Comparison of ENCODE assay signal across 1 cellular context in genomic region chr6:6918216-6918983, GRCh38.
A peak's percentile ranks its signal among the peaks of the same experiment; 100 is the strongest.
TF ChIP-seq lines count a peak whose summit lies in the region.

No MANE protein-coding gene starts in this region.

TF ChIP-seq in GM12878, 131 proteins besides CTCF, POLR2A, EP300 and RAD21 (continued from another document and continues in another):
- no peak; the same call in 1 of the 2 replicates for TF ChIP-seq ZNF687 (IDR thresholded peaks at IDR 0.05)
- peak; percentile 100 for TF ChIP-seq IKZF2 (IDR thresholded peaks at IDR 0.05)
- TF ChIP-seq IRF5 (IDR thresholded peaks at IDR 0.05; ENCODE audit: borderline replicate concordance), result no peak
- TF ChIP-seq MXI1 (IDR thresholded peaks at IDR 0.05; ENCODE audit: low read depth, low read length), result peak; percentile 69; the same call in 1 of the 2 replicates
- TF ChIP-seq, protein P1, sequence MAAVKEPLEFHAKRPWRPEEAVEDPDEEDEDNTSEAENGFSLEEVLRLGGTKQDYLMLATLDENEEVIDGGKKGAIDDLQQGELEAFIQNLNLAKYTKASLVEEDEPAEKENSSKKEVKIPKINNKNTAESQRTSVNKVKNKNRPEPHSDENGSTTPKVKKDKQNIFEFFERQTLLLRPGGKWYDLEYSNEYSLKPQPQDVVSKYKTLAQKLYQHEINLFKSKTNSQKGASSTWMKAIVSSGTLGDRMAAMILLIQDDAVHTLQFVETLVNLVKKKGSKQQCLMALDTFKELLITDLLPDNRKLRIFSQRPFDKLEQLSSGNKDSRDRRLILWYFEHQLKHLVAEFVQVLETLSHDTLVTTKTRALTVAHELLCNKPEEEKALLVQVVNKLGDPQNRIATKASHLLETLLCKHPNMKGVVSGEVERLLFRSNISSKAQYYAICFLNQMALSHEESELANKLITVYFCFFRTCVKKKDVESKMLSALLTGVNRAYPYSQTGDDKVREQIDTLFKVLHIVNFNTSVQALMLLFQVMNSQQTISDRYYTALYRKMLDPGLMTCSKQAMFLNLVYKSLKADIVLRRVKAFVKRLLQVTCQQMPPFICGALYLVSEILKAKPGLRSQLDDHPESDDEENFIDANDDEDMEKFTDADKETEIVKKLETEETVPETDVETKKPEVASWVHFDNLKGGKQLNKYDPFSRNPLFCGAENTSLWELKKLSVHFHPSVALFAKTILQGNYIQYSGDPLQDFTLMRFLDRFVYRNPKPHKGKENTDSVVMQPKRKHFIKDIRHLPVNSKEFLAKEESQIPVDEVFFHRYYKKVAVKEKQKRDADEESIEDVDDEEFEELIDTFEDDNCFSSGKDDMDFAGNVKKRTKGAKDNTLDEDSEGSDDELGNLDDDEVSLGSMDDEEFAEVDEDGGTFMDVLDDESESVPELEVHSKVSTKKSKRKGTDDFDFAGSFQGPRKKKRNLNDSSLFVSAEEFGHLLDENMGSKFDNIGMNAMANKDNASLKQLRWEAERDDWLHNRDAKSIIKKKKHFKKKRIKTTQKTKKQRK (IDR thresholded peaks at IDR 0.05; ENCODE audit: low read depth, low read length), result no peak
- peak; percentile 96 for TF ChIP-seq YBX1 (IDR thresholded peaks at IDR 0.05)
- no peak for TF ChIP-seq HCFC1 (IDR thresholded peaks at IDR 0.05; ENCODE audit: low read length)
- no peak for TF ChIP-seq SUPT20H (IDR thresholded peaks at IDR 0.05; ENCODE audit: borderline replicate concordance, control insufficient read depth, low read depth, low read length)
- TF ChIP-seq, protein P2, sequence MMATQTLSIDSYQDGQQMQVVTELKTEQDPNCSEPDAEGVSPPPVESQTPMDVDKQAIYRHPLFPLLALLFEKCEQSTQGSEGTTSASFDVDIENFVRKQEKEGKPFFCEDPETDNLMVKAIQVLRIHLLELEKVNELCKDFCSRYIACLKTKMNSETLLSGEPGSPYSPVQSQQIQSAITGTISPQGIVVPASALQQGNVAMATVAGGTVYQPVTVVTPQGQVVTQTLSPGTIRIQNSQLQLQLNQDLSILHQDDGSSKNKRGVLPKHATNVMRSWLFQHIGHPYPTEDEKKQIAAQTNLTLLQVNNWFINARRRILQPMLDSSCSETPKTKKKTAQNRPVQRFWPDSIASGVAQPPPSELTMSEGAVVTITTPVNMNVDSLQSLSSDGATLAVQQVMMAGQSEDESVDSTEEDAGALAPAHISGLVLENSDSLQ (IDR thresholded peaks at IDR 0.05), result peak; percentile 80
- no peak for TF ChIP-seq HSF1 (IDR thresholded peaks at IDR 0.05; ENCODE audit: low read depth, low read length)
- TF ChIP-seq RB1 (IDR thresholded peaks at IDR 0.05; ENCODE audit: borderline replicate concordance), result peak; percentile 94; the same call in 1 of the 2 replicates
- peak; percentile 94 to 95 for TF ChIP-seq BHLHE40 (IDR thresholded peaks at IDR 0.05; ENCODE audit: borderline replicate concordance in 1 of 2, low read depth in 2 of 2, low read length in 1 of 2)
- peak; percentile 100 for TF ChIP-seq MEF2B (IDR thresholded peaks at IDR 0.05; ENCODE audit: partially characterized antibody, poor library complexity, severe bottlenecking)
- peak; percentile 100 for TF ChIP-seq BCL11A (IDR thresholded peaks at IDR 0.05; ENCODE audit: low read depth, low read length)
- TF ChIP-seq MLLT1 (IDR thresholded peaks at IDR 0.05), result peak; percentile 97
- TF ChIP-seq ZNF592 (IDR thresholded peaks at IDR 0.05), result peak; percentile 73; the same call in 1 of the 2 replicates
- TF ChIP-seq ZNF24 (IDR thresholded peaks at IDR 0.05), result peak; percentile 82
- peak; percentile 97 to 100 for TF ChIP-seq SRF (IDR thresholded peaks at IDR 0.05; ENCODE audit: low read depth in 2 of 2, low read length in 2 of 2)
- TF ChIP-seq, protein P3, sequence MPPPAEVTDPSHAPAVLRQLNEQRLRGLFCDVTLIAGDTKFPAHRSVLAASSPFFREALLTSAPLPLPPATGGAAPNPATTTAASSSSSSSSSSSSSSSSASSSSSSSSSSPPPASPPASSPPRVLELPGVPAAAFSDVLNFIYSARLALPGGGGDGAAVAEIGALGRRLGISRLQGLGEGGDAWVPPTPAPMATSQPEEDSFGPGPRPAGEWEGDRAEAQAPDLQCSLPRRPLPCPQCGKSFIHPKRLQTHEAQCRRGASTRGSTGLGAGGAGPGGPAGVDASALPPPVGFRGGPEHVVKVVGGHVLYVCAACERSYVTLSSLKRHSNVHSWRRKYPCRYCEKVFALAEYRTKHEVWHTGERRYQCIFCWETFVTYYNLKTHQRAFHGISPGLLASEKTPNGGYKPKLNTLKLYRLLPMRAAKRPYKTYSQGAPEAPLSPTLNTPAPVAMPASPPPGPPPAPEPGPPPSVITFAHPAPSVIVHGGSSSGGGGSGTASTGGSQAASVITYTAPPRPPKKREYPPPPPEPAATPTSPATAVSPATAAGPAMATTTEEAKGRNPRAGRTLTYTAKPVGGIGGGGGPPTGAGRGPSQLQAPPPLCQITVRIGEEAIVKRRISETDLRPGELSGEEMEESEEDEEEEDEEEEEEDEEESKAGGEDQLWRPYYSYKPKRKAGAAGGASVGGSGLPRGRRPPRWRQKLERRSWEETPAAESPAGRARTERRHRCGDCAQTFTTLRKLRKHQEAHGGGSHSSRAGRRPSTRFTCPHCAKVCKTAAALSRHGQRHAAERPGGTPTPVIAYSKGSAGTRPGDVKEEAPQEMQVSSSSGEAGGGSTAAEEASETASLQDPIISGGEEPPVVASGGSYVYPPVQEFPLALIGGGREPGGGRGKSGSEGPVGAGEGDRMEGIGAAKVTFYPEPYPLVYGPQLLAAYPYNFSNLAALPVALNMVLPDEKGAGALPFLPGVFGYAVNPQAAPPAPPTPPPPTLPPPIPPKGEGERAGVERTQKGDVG (CRISPR knock-in tag; IDR thresholded peaks at IDR 0.05), result no peak
- 0 out of 2 replicates have a peak, but pooled peaks have one; percentile 53 for TF ChIP-seq EZH2 (IDR thresholded peaks at IDR 0.05; ENCODE audit: borderline replicate concordance, control insufficient read depth, low read depth, low read length)
- TF ChIP-seq MTA3 (IDR thresholded peaks at IDR 0.05; ENCODE audit: borderline replicate concordance, low read length), result peak; percentile 99
- no peak for TF ChIP-seq FOS (IDR thresholded peaks at IDR 0.05; ENCODE audit: borderline replicate concordance, extremely low read depth, insufficient read length)
- TF ChIP-seq RELA (IDR thresholded peaks at IDR 0.05; ENCODE audit: borderline replicate concordance, partially characterized antibody), result peak; percentile 89
- no peak; the same call in 1 of the 2 replicates for TF ChIP-seq WRNIP1 (IDR thresholded peaks at IDR 0.05; ENCODE audit: borderline replicate concordance, low read depth, low read length)
- no peak for TF ChIP-seq NFYA (IDR thresholded peaks at IDR 0.05; ENCODE audit: borderline replicate concordance, low read depth, low read length)
- peak; percentile 88; the same call in 1 of the 2 replicates for TF ChIP-seq ZNF207 (IDR thresholded peaks at IDR 0.05; ENCODE audit: borderline replicate concordance)
- peak; percentile 99 for TF ChIP-seq PAX5 (IDR thresholded peaks at IDR 0.05; ENCODE audit: borderline replicate concordance, low read depth, low read length)
- peak; percentile 100 for TF ChIP-seq DPF2 (IDR thresholded peaks at IDR 0.05)
- TF ChIP-seq JUND (IDR thresholded peaks at IDR 0.05; ENCODE audit: low read depth, low read length), result peak; percentile 98
- peak; percentile 98 for TF ChIP-seq CREM (IDR thresholded peaks at IDR 0.05; ENCODE audit: low read depth)
- TF ChIP-seq ZNF274 (IDR thresholded peaks at IDR 0.05; ENCODE audit: insufficient read depth, insufficient read length), result no peak
- peak; percentile 99 for TF ChIP-seq TCF12 (IDR thresholded peaks at IDR 0.05; ENCODE audit: low read depth, low read length)
- TF ChIP-seq BRCA1 (IDR thresholded peaks at IDR 0.05; ENCODE audit: low read depth, low read length), result no peak
- TF ChIP-seq HDGF (IDR thresholded peaks at IDR 0.05), result peak; percentile 89; the same call in 1 of the 2 replicates
- peak; percentile 67; the same call in 1 of the 2 replicates for TF ChIP-seq ZSCAN29 (IDR thresholded peaks at IDR 0.05)
- peak; percentile 95; the same call in 1 of the 2 replicates for TF ChIP-seq ZNF217 (IDR thresholded peaks at IDR 0.05)
- TF ChIP-seq ESRRA (IDR thresholded peaks at IDR 0.05; ENCODE audit: low read length), result 0 out of 2 replicates have a peak, but pooled peaks have one; percentile 38
